Comparison of ENCODE assay signal across 23 cellular contexts in the genomic region with DNA sequence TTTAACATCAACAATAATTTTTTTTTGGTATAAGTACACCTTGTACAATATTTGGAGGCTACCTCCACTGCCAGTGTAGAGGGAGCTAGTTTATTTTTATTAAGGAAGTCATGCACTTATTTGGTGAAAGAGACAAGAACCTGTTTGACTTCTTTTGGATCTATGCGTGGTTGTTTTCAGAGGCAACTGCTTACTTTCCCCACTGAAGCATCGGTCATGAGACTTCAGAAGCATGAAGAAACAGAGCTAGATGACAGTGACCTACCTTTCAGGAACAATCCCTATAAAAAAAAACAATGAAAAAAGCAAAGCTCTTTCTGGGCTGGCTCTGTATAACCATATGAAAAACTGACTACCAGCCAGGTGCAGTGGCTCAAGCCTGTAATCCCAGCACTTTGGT. TPM values are rescaled to one million over a fixed set of nuclear protein-coding genes. Genes with fewer than 3 reads are reported as not detected.
DNase-seq lines count a peak whose midpoint lies in the region; ATAC-seq and TF ChIP-seq lines count a peak whose summit lies in the region.
"Had no signal": no experiment of that assay in that cellular context is flagged by ENCODE, and none has a peak within 500 bp of the region (broad histone marks: within the 10 kb centered on the region; RNA-seq: fewer than 3 reads in every experiment).

No MANE protein-coding gene starts in this region.

- H3K27me3 Mint-ChIP-seq in MCF 10A (ENCODE audit: insufficient read depth, unreplicated experiment), result peaks cover 13% of the 10 kb centered on the region
- H3K27me3 Mint-ChIP-seq in type B pancreatic cell, result peaks cover 3% of the 10 kb centered on the region

- H3K9me3 Mint-ChIP-seq in MCF 10A (ENCODE audit: unreplicated experiment) (no peaks in the 10 kb centered on the region), type B pancreatic cell (no peaks in the 10 kb centered on the region)
- H3K9me3 Mint-ChIP-seq: H9 had no signal

- no peaks in the 10 kb centered on the region for H3K36me3 ChIP-seq in breast epithelium

- TF ChIP-seq POLR2A in breast epithelium (IDR thresholded peaks at IDR 0.05), result no peak

- ATAC-seq in esophagus mucosa, result peak; percentile 82

- DNase-seq in T47D (ENCODE audit: low read depth in 1 of 2, low spot score in 1 of 2) (peak; percentile 28 to 85), MCF 10A (ENCODE audit: unreplicated experiment) (no peak), breast epithelium (ENCODE audit: low spot score in 2 of 2) (peak in 1 of 2 donors; percentile 41), type B pancreatic cell (ENCODE audit: extremely low spot score, unreplicated experiment) (no peak), occipital lobe (lab: John Stamatoyannopoulos, UW) (no peak), Ammon's horn (ENCODE audit: low spot score) (no peak)
- DNase-seq in stimulated activated CD4-positive, alpha-beta T cell treated with anti-CD3 and anti-CD28 coated beads, Interleukin-4, amount 100 ng/mL, for 1 hour, result no peak
- DNase-seq: CD4-positive, CD25-positive, alpha-beta regulatory T cell; COR-L47; DMS 273 treated with DMSO at 0.1 percent for 48 hours; GM23248; H9; IMR-90; NCI-H1417; NCI-H1694 treated with DMSO at 0.1 percent for 48 hours; NCI-H2081 treated with DMSO at 0.1 percent for 48 hours; NCI-H446; OCI-M1; Right ventricle myocardium superior had no signal

- POLR2A ChIA-PET in MCF 10A (lab: Yijun Ruan, JAX), result interaction anchor here (1.2 kb wide), 1 partner anchor 80 kb away, joined by 3 read pairs; no protein-coding TSS in a partner anchor

- no peak overlapping the region for H3K4me3 ChIP-seq in breast epithelium
- H3K4me3 ChIP-seq: GM23248, SK-N-MC had no signal

- in situ Hi-C loops in T47D (cut with HindIII; ENCODE audit: low pct_unique_long_range_greater_than_20kb, low sequenced_read_pairs), result no loop called here

- H3K36me3 Mint-ChIP-seq in MCF 10A (ENCODE audit: insufficient read depth, unreplicated experiment) (no peaks in the 10 kb centered on the region), type B pancreatic cell (no peaks in the 10 kb centered on the region)
- H3K36me3 Mint-ChIP-seq: CD4-positive, CD25-positive, alpha-beta regulatory T cell had no signal

- H3K4me1 Mint-ChIP-seq in MCF 10A (ENCODE audit: insufficient read depth, unreplicated experiment) (no peaks in the 10 kb centered on the region), type B pancreatic cell (ENCODE audit: unreplicated experiment) (no peaks in the 10 kb centered on the region)

- no peaks in the 10 kb centered on the region for H3K4me1 ChIP-seq in breast epithelium

- no peaks in the 10 kb centered on the region for H3K27me3 ChIP-seq in breast epithelium

- no TSS peak for BruUV-seq in MCF 10A (replicated peaks; lab: Mats Ljungman, UMichigan)

- CTCF ChIA-PET in MCF 10A (lab: Yijun Ruan, JAX), result no interaction called here

- no peaks in the 10 kb centered on the region for H3K9me3 ChIP-seq in breast epithelium

- no peak for TF ChIP-seq CTCF in MCF 10A (IDR thresholded peaks at IDR 0.05; ENCODE audit: unreplicated experiment)
- TF ChIP-seq CTCF in breast epithelium (IDR thresholded peaks at IDR 0.05), result no peak
- TF ChIP-seq CTCF in type B pancreatic cell (conservative IDR thresholded peaks at IDR 0.05), result no peak

- H3K27ac ChIP-seq in breast epithelium, result peak overlapping the region; percentile 86 to 88
- H3K27ac ChIP-seq: GM23248, HL-60, KMS-11, SK-N-MC had no signal

- H3K4me3 Mint-ChIP-seq in MCF 10A (ENCODE audit: unreplicated experiment) (no peak overlapping the region), type B pancreatic cell (no peak overlapping the region)
- H3K4me3 Mint-ChIP-seq: CD4-positive, CD25-positive, alpha-beta regulatory T cell; H9 had no signal

- H3K27ac Mint-ChIP-seq in MCF 10A (ENCODE audit: low read depth, unreplicated experiment) (no peak overlapping the region), type B pancreatic cell (peak overlapping the region; percentile 65)
- H3K27ac Mint-ChIP-seq: CD4-positive, CD25-positive, alpha-beta regulatory T cell; H9 had no signal

- intact Hi-C loops in MCF 10A (cut with micrococcal nuclease), result no loop called here
- intact Hi-C loops in breast epithelium (cut with DNase I; ENCODE audit: low total_unique reads), result no loop called here

RNA-seq across cellular contexts. Expression of a gene that starts 20.0 kb away (rescaled TPM):
- total RNA-seq in MCF 10A (2022) (35.2 and 37.2 TPM in 2 replicates), breast epithelium (10 to 100 TPM; 29.8 to 47.7 (median 31.8) TPM), esophagus mucosa (21.2 TPM), type B pancreatic cell (ENCODE audit: low replicate concordance) (46.4 and 47.3 TPM in 2 replicates), occipital lobe (111 TPM)

Comparison
In these comparisons a context has a peak if more than half of its experiments do, and no peak if none do; other contexts are left out.
1. DNase-seq: peak in T47D (2 of 2); none in MCF 10A (single experiment), type B pancreatic cell (single experiment), stimulated activated CD4-positive, alpha-beta T cell treated with anti-CD3 and anti-CD28 coated beads, Interleukin-4, amount 100 ng/mL, for 1 hour (single experiment), occipital lobe (single experiment) and Ammon's horn (single experiment).